17 cellular contexts compared by ENCODE assay signal in genomic region chr1:29002792-29003191, GRCh38.
"Had no signal": no experiment of that assay in that cellular context is flagged by ENCODE, and none has a peak within 500 bp of the region (broad histone marks: within the 10 kb centered on the region; RNA-seq: fewer than 3 reads in every experiment).

No MANE protein-coding gene starts in this region.

- H3K4me3 ChIP-seq: esophagus squamous epithelium, right atrium auricular region, transverse colon had no signal

- H3K27ac ChIP-seq: right atrium auricular region, transverse colon had no signal

- ATAC-seq: activated CD8-positive, alpha-beta memory T cell treated with anti-CD3 and anti-CD28 coated beads, Interleukin-2, amount 10 ng/mL, durations not matched to agents 7 days and 5 days; natural killer cell treated with Interleukin-12 subunit alpha and Interleukin-12 subunit beta and Interleukin-15 and Interleukin-18, amount 100 ng/mL, for 72 hours had no signal

- H3K4me3 Mint-ChIP-seq: activated CD8-positive, alpha-beta memory T cell treated with anti-CD3 and anti-CD28 coated beads, Interleukin-2, amount 10 ng/mL, durations not matched to agents 7 days and 5 days; natural killer cell treated with Interleukin-12 subunit alpha and Interleukin-12 subunit beta and Interleukin-15 and Interleukin-18, amount 100 ng/mL, for 72 hours; T-helper 2 cell treated with Interferon-gamma antibody and Interleukin-4, amounts not matched to agents 5 μg/mL and 100 μg/mL, for 36 hours had no signal

- H3K9me3 ChIP-seq: esophagus squamous epithelium, right atrium auricular region, transverse colon had no signal

- H3K36me3 ChIP-seq: right atrium auricular region, transverse colon had no signal

- H3K27ac Mint-ChIP-seq: activated CD8-positive, alpha-beta memory T cell treated with anti-CD3 and anti-CD28 coated beads, Interleukin-2, amount 10 ng/mL, durations not matched to agents 7 days and 5 days; natural killer cell treated with Interleukin-12 subunit alpha and Interleukin-12 subunit beta and Interleukin-15 and Interleukin-18, amount 100 ng/mL, for 72 hours; T-helper 2 cell treated with Interferon-gamma antibody and Interleukin-4, amounts not matched to agents 5 μg/mL and 100 μg/mL, for 36 hours had no signal

- H3K4me1 ChIP-seq: right atrium auricular region had no signal

- DNase-seq: activated CD4-positive, alpha-beta T cell treated with anti-CD3 and anti-CD28 coated beads, Interleukin-2, amount 50 U/mL, for 1 hour; activated CD4-positive, CD25-positive, alpha-beta regulatory T cell; activated CD8-positive, alpha-beta memory T cell treated with anti-CD3 and anti-CD28 coated beads, Interleukin-2, amount 10 ng/mL, durations not matched to agents 7 days and 5 days; activated gamma-delta T cell treated with Interleukin-2 at 50 U/mL for 16 hours; activated T-cell treated with anti-CD3 and anti-CD28 coated beads, Interleukin-2, amount 50 U/mL, for 1 hour; esophagus squamous epithelium; kidney glomerular epithelial cell; posterior cingulate gyrus; stimulated activated CD4-positive, alpha-beta T cell treated with anti-CD3 and anti-CD28 coated beads, Interleukin-15, amount 100 ng/mL, for 24 hours; stimulated activated CD4-positive, alpha-beta T cell treated with anti-CD3 and anti-CD28 coated beads, Interleukin-4, amount 100 ng/mL, for 1 hour; stimulated activated naive CD4-positive, alpha-beta T cell treated with Interleukin-2 at 50 U/mL for 16 hours; substantia nigra; SW 1271; transverse colon had no signal

- H3K27me3 ChIP-seq: esophagus squamous epithelium, right atrium auricular region, transverse colon had no signal

- H3K27me3 Mint-ChIP-seq: activated CD8-positive, alpha-beta memory T cell treated with anti-CD3 and anti-CD28 coated beads, Interleukin-2, amount 10 ng/mL, durations not matched to agents 7 days and 5 days; natural killer cell treated with Interleukin-12 subunit alpha and Interleukin-12 subunit beta and Interleukin-15 and Interleukin-18, amount 100 ng/mL, for 72 hours had no signal

- H3K9me3 Mint-ChIP-seq: natural killer cell treated with Interleukin-12 subunit alpha and Interleukin-12 subunit beta and Interleukin-15 and Interleukin-18, amount 100 ng/mL, for 72 hours; T-helper 2 cell treated with Interferon-gamma antibody and Interleukin-4, amounts not matched to agents 5 μg/mL and 100 μg/mL, for 36 hours had no signal
